In genomic region chr7:29906200-29907022, GRCh38 we compare ENCODE assay signal across 2 cellular contexts.
TF ChIP-seq lines count a peak whose summit lies in the region.

No MANE protein-coding gene starts in this region.

TF ChIP-seq in HepG2, 621 proteins besides CTCF, POLR2A, EP300 and RAD21 (continued from another document):
- 0 out of 2 replicates have a peak, but pooled peaks have one; percentile 69 for TF ChIP-seq ZNF160 (CRISPR knock-in tag; IDR thresholded peaks at IDR 0.05)
- no peak for TF ChIP-seq ZNF549 (CRISPR knock-in tag; IDR thresholded peaks at IDR 0.05)
- TF ChIP-seq ZNF143 (CRISPR knock-in tag; IDR thresholded peaks at IDR 0.05): no peak
- TF ChIP-seq GRHL1 (CRISPR knock-in tag; conservative IDR thresholded peaks at IDR 0.05): no peak
- TF ChIP-seq NONO (IDR thresholded peaks at IDR 0.05): no peak
- TF ChIP-seq NONO (CRISPR knock-in tag; conservative IDR thresholded peaks at IDR 0.05): no peak
- no peak for TF ChIP-seq ZNF800 (CRISPR knock-in tag; IDR thresholded peaks at IDR 0.05)

TF ChIP-seq in K562, 482 proteins besides CTCF, POLR2A, EP300 and RAD21 (continues in another document):
- TF ChIP-seq IRF1 (CRISPR knock-in tag; IDR thresholded peaks at IDR 0.05; ENCODE audit: borderline replicate concordance) (no peak), EGR1 (conservative IDR thresholded peaks at IDR 0.05) (no peak), ZNF280B (CRISPR knock-in tag; IDR thresholded peaks at IDR 0.05) (0 out of 2 replicates have a peak, but pooled peaks have one; percentile 26), ZMIZ1 (IDR thresholded peaks at IDR 0.05; ENCODE audit: low read depth in 2 of 2, low read length in 2 of 2) (no peak), ZBED1 (IDR thresholded peaks at IDR 0.05) (no peak), ZNF121 (CRISPR knock-in tag; conservative IDR thresholded peaks at IDR 0.05) (no peak), ZNF609 (CRISPR knock-in tag; IDR thresholded peaks at IDR 0.05; ENCODE audit: borderline replicate concordance) (no peak), CCNT2 (IDR thresholded peaks at IDR 0.05; ENCODE audit: borderline replicate concordance, extremely low read depth, insufficient read length, low read depth, low read length) (no peak), ZBTB40 (IDR thresholded peaks at IDR 0.05) (peak; percentile 68), ZBTB40 (CRISPR knock-in tag; IDR thresholded peaks at IDR 0.05) (no peak), SRSF1 (IDR thresholded peaks at IDR 0.05; ENCODE audit: low read depth, low read length) (no peak), SAFB2 (IDR thresholded peaks at IDR 0.05; ENCODE audit: borderline replicate concordance, low read depth, low read length, severe bottlenecking) (no peak), MAFK (IDR thresholded peaks at IDR 0.05; ENCODE audit: low read length) (no peak), CHAMP1 (IDR thresholded peaks at IDR 0.05) (no peak), KAT2B (IDR thresholded peaks at IDR 0.05; ENCODE audit: low read depth, low read length) (no peak), THRA (IDR thresholded peaks at IDR 0.05) (no peak), KAT8 (IDR thresholded peaks at IDR 0.05; ENCODE audit: low read depth) (no peak), ARID2 (IDR thresholded peaks at IDR 0.05) (no peak), HMG20A (CRISPR knock-in tag; conservative IDR thresholded peaks at IDR 0.05) (no peak), ZNF395 (CRISPR knock-in tag; IDR thresholded peaks at IDR 0.05) (no peak), GTF2B (IDR thresholded peaks at IDR 0.05; ENCODE audit: extremely low read depth, insufficient read length) (no peak), HDGF (IDR thresholded peaks at IDR 0.05) (no peak)
